Comparison of ENCODE assay signal across 19 cellular contexts in genomic region chr7:157668884-157669767, GRCh38.
DNase-seq lines count a peak whose midpoint lies in the region; ATAC-seq and TF ChIP-seq lines count a peak whose summit lies in the region.
"Had no signal": no experiment of that assay in that cellular context is flagged by ENCODE, and none has a peak within 500 bp of the region (broad histone marks: within the 10 kb centered on the region; RNA-seq: fewer than 3 reads in every experiment).

No MANE protein-coding gene starts in this region.

- no peak overlapping the region for H3K27ac ChIP-seq in CD8-positive, alpha-beta T cell (ENCODE audit: low read depth, low read length)
- no peak overlapping the region for H3K27ac ChIP-seq in suprapubic skin
- H3K27ac ChIP-seq: 22Rv1, tibial nerve had no signal

- no peak overlapping the region for H3K4me3 ChIP-seq in CD8-positive, alpha-beta T cell (ENCODE audit: low read depth, low read length)
- no peak overlapping the region for H3K4me3 ChIP-seq in suprapubic skin
- H3K4me3 ChIP-seq: tibial nerve had no signal

- H3K27me3 Mint-ChIP-seq in CD8-positive, alpha-beta T cell (ENCODE audit: low read depth) = peaks cover 11% of the 10 kb centered on the region
- H3K27me3 Mint-ChIP-seq in T-helper 17 cell (peaks cover 64% of the 10 kb centered on the region), neural crest cell (ENCODE audit: low read depth) (no peaks in the 10 kb centered on the region)

- no peaks in the 10 kb centered on the region for H3K9me3 ChIP-seq in CD8-positive, alpha-beta T cell (ENCODE audit: low read length)
- H3K9me3 ChIP-seq in T-helper 17 cell (ENCODE audit: control insufficient read depth, low read length, poor library complexity, severe bottlenecking) (no peaks in the 10 kb centered on the region), suprapubic skin (no peaks in the 10 kb centered on the region)

- no peak for TF ChIP-seq EP300 in suprapubic skin (IDR thresholded peaks at IDR 0.05)

- no peaks in the 10 kb centered on the region for H3K9me3 Mint-ChIP-seq in CD8-positive, alpha-beta T cell
- no peaks in the 10 kb centered on the region for H3K9me3 Mint-ChIP-seq in neural crest cell
- H3K9me3 Mint-ChIP-seq: dendritic cell treated with granulocyte-macrophage colony-stimulating factor and Interleukin-4, amounts not matched to agents 40 ng/mL and 50 ng/mL, for 4 days had no signal

- H3K4me1 ChIP-seq in CD8-positive, alpha-beta T cell (ENCODE audit: insufficient read depth, low read length) = peaks cover 20% of the 10 kb centered on the region
- H3K4me1 ChIP-seq in suprapubic skin = no peaks in the 10 kb centered on the region
- H3K4me1 ChIP-seq: tibial nerve had no signal

- POLR2A ChIA-PET in CD8-positive, alpha-beta T cell (lab: Charles Lee) = no interaction called here

- no peaks in the 10 kb centered on the region for H3K27me3 ChIP-seq in CD8-positive, alpha-beta T cell (ENCODE audit: insufficient read depth, low read length)
- peaks cover 50% of the 10 kb centered on the region for H3K27me3 ChIP-seq in suprapubic skin
- H3K27me3 ChIP-seq: tibial nerve had no signal

- CTCF ChIA-PET in CD8-positive, alpha-beta T cell (lab: Charles Lee) = no interaction called here

- ATAC-seq in CD8-positive, alpha-beta T cell = no peak
- ATAC-seq in T-helper 17 cell (no peak), GM21786 (IDR thresholded peaks at IDR 0.05; ENCODE audit: unreplicated experiment) (no peak), HG03095 (IDR thresholded peaks at IDR 0.05; ENCODE audit: unreplicated experiment) (no peak)
- ATAC-seq: stimulated activated naive CD8-positive, alpha-beta T cell treated with anti-CD3 and anti-CD28 coated beads, Interleukin-15, Interleukin-2, amounts not matched to agents 100 U/mL and 50 U/mL, for 24 hours had no signal

- H3K27ac Mint-ChIP-seq in CD8-positive, alpha-beta T cell = no peak overlapping the region
- H3K27ac Mint-ChIP-seq in T-helper 17 cell (no peak overlapping the region), neural crest cell (ENCODE audit: unreplicated experiment) (peak overlapping the region; percentile 43)
- H3K27ac Mint-ChIP-seq: dendritic cell treated with granulocyte-macrophage colony-stimulating factor and Interleukin-4, amounts not matched to agents 40 ng/mL and 50 ng/mL, for 4 days had no signal

- intact Hi-C loops in CD8-positive, alpha-beta T cell (cut with DNase I, micrococcal nuclease) = no loop called here

- WGBS in suprapubic skin = 73% methylated on average over 18 of the region's 33 CpGs

- peaks cover 20% of the 10 kb centered on the region for H3K4me1 Mint-ChIP-seq in CD8-positive, alpha-beta T cell (ENCODE audit: low read depth)
- peaks cover 6% of the 10 kb centered on the region for H3K4me1 Mint-ChIP-seq in T-helper 17 cell
- peaks cover 74% of the 10 kb centered on the region for H3K4me1 Mint-ChIP-seq in neural crest cell

- TF ChIP-seq CTCF in CD8-positive, alpha-beta T cell (IDR thresholded peaks at IDR 0.05) = no peak
- no peak for TF ChIP-seq CTCF in neural crest cell (conservative IDR thresholded peaks at IDR 0.05)
- no peak for TF ChIP-seq CTCF in suprapubic skin (IDR thresholded peaks at IDR 0.05)

- H3K4me3 Mint-ChIP-seq in CD8-positive, alpha-beta T cell = peak overlapping the region; percentile 40
- peak overlapping the region; percentile 43 for H3K4me3 Mint-ChIP-seq in T-helper 17 cell
- H3K4me3 Mint-ChIP-seq in neural crest cell = no peak overlapping the region
- H3K4me3 Mint-ChIP-seq: dendritic cell treated with granulocyte-macrophage colony-stimulating factor and Interleukin-4, amounts not matched to agents 40 ng/mL and 50 ng/mL, for 4 days had no signal

- no peaks in the 10 kb centered on the region for H3K36me3 ChIP-seq in CD8-positive, alpha-beta T cell (ENCODE audit: insufficient read depth, low read length)
- no peaks in the 10 kb centered on the region for H3K36me3 ChIP-seq in suprapubic skin
- H3K36me3 ChIP-seq: tibial nerve had no signal

- H3K36me3 Mint-ChIP-seq in CD8-positive, alpha-beta T cell = no peaks in the 10 kb centered on the region
- H3K36me3 Mint-ChIP-seq in T-helper 17 cell (ENCODE audit: low read depth) (no peaks in the 10 kb centered on the region), neural crest cell (ENCODE audit: low read depth) (peaks cover 8% of the 10 kb centered on the region)

- TF ChIP-seq POLR2A in suprapubic skin (IDR thresholded peaks at IDR 0.05) = no peak

- peak; percentile 76 for DNase-seq in NOMO-1 treated with dmso at 0.1 percent for 144 hours (lab: John Stamatoyannopoulos, UW; ENCODE audit: unreplicated experiment)
- no peak for DNase-seq in NOMO-1 (lab: John Stamatoyannopoulos, UW; ENCODE audit: unreplicated experiment in 2 of 2)
- DNase-seq in CD8-positive, alpha-beta T cell = no peak
- no peak for DNase-seq in T-helper 17 cell
- DNase-seq in neural crest cell (ENCODE audit: low read depth, low spot score) = no peak
- DNase-seq in suprapubic skin (ENCODE audit: low spot score in 2 of 2) = no peak
- DNase-seq: activated CD4-positive, alpha-beta T cell treated with anti-CD3 and anti-CD28 coated beads, Interleukin-2, amount 50 U/mL, for 48 hours; activated gamma-delta T cell; amygdala; DMS79 treated with DMSO at 0.1 percent for 48 hours; NCI-H1436; NCI-H510A treated with DMSO at 0.1 percent for 48 hours; stimulated activated CD4-positive, alpha-beta T cell treated with anti-CD3 and anti-CD28 coated beads, Interleukin-4, amount 100 ng/mL, for 4 hours; stimulated activated naive CD8-positive, alpha-beta T cell treated with anti-CD3 and anti-CD28 coated beads, Interleukin-15, Interleukin-2, amounts not matched to agents 100 U/mL and 50 U/mL, for 24 hours had no signal
